ENCODE assay signal across 31 cellular contexts in genomic region chr19:23183251-23183650, GRCh38.
"Had no signal": no experiment of that assay in that cellular context is flagged by ENCODE, and none has a peak within 500 bp of the region (broad histone marks: within the 10 kb centered on the region; RNA-seq: fewer than 3 reads in every experiment).

No MANE protein-coding gene starts in this region.

- FAIRE-seq: islet of Langerhans, kidney, pancreas, urothelium cell line had no signal

- H3K4me3 Mint-ChIP-seq: immature natural killer cell; naive thymus-derived CD8-positive, alpha-beta T cell; nephron; neural crest cell; stimulated activated naive B cell treated with anti-CD40 and anti-IgM and Interleukin-4, amounts not matched to agents 10 μg/mL and 1 μg/mL and 100 μg/mL, for 72 hours had no signal

- H3K9me3 ChIP-seq: lower lobe of right lung, pancreas, prostate gland, thoracic aorta, tibial artery had no signal

- H3K27me3 Mint-ChIP-seq: stimulated activated naive B cell treated with anti-CD40 and anti-IgM and Interleukin-4, amounts not matched to agents 10 μg/mL and 1 μg/mL and 100 μg/mL, for 72 hours had no signal

- H3K27ac Mint-ChIP-seq: immature natural killer cell; naive thymus-derived CD8-positive, alpha-beta T cell; nephron; stimulated activated naive B cell treated with anti-CD40 and anti-IgM and Interleukin-4, amounts not matched to agents 10 μg/mL and 1 μg/mL and 100 μg/mL, for 72 hours had no signal

- H3K27ac ChIP-seq: left lung, lower lobe of right lung, pancreas, prostate gland, skin epidermis, suprapubic skin, thoracic aorta, tibial artery, upper lobe of right lung had no signal

- ATAC-seq: left colon; left lung; lower lobe of right lung; naive thymus-derived CD8-positive, alpha-beta T cell; pancreas; right cardiac atrium; sciatic nerve; stimulated activated naive B cell treated with anti-CD40 and anti-IgM and Interleukin-4, amounts not matched to agents 10 μg/mL and 1 μg/mL and 100 μg/mL, for 72 hours; stimulated activated naive CD8-positive, alpha-beta T cell treated with anti-CD3 and anti-CD28 coated beads, Interleukin-15, Interleukin-2, amounts not matched to agents 100 U/mL and 50 U/mL, for 24 hours; upper lobe of right lung had no signal

- H3K36me3 Mint-ChIP-seq: naive thymus-derived CD8-positive, alpha-beta T cell; stimulated activated naive B cell treated with anti-CD40 and anti-IgM and Interleukin-4, amounts not matched to agents 10 μg/mL and 1 μg/mL and 100 μg/mL, for 72 hours had no signal

- H3K4me1 ChIP-seq: left lung, lower lobe of right lung, pancreas, prostate gland, suprapubic skin, tibial artery, upper lobe of right lung had no signal

- H3K36me3 ChIP-seq: left lung, lower lobe of right lung, pancreas, prostate gland, suprapubic skin, thoracic aorta, tibial artery, upper lobe of right lung had no signal

- H3K27me3 ChIP-seq: left lung, pancreas, suprapubic skin, tibial artery, upper lobe of right lung had no signal

- H3K4me3 ChIP-seq: left lung, lower lobe of right lung, pancreas, prostate gland, skin epidermis, suprapubic skin, thoracic aorta, tibial artery, upper lobe of right lung had no signal

- H3K4me1 Mint-ChIP-seq: immature natural killer cell; naive thymus-derived CD8-positive, alpha-beta T cell; nephron; neural crest cell; stimulated activated naive B cell treated with anti-CD40 and anti-IgM and Interleukin-4, amounts not matched to agents 10 μg/mL and 1 μg/mL and 100 μg/mL, for 72 hours had no signal

- DNase-seq: immature natural killer cell; kidney; left colon; left lung; lower lobe of right lung; mammary epithelial cell; mesenchymal stem cell; naive thymus-derived CD8-positive, alpha-beta T cell; nucleus accumbens; pancreas; posterior cingulate gyrus; retina; right cardiac atrium; stimulated activated CD4-positive, alpha-beta T cell treated with anti-CD3 and anti-CD28 coated beads, Interleukin-12 subunit alpha, Interleukin-12 subunit beta, amount 100 ng/mL, for 4 hours; stimulated activated CD4-positive, alpha-beta T cell treated with anti-CD3 and anti-CD28 coated beads, Interleukin-15, amount 100 ng/mL, for 24 hours; stimulated activated CD4-positive, alpha-beta T cell treated with anti-CD3 and anti-CD28 coated beads, Interleukin-2, amount 100 ng/mL, for 24 hours; stimulated activated CD4-positive, alpha-beta T cell treated with anti-CD3 and anti-CD28 coated beads, Interleukin-4, amount 100 ng/mL, for 1 hour; stimulated activated naive B cell treated with anti-CD40 and anti-IgM and Interleukin-4, amounts not matched to agents 10 μg/mL and 1 μg/mL and 100 μg/mL, for 72 hours; stimulated activated naive CD8-positive, alpha-beta T cell treated with anti-CD3 and anti-CD28 coated beads, Interleukin-15, Interleukin-2, amounts not matched to agents 100 U/mL and 50 U/mL, for 24 hours; tibial artery; trophoblast cell; upper lobe of right lung had no signal
